Comparison of ENCODE assay signal across 19 cellular contexts in genomic region chr7:114392686-114393085, GRCh38. TPM values are rescaled to one million over a fixed set of nuclear protein-coding genes. Genes with fewer than 3 reads are reported as not detected.
DNase-seq lines count a peak whose midpoint lies in the region; ATAC-seq and TF ChIP-seq lines count a peak whose summit lies in the region.
"Had no signal": no experiment of that assay in that cellular context is flagged by ENCODE, and none has a peak within 500 bp of the region (broad histone marks: within the 10 kb centered on the region; RNA-seq: fewer than 3 reads in every experiment).

No MANE protein-coding gene starts in this region.

- no peaks in the 10 kb centered on the region for H3K27me3 ChIP-seq in fibroblast of lung (ENCODE audit: control insufficient read depth, insufficient read depth, low read length)
- H3K27me3 ChIP-seq in osteoblast (ENCODE audit: insufficient read depth, low read length), result no peaks in the 10 kb centered on the region
- H3K27me3 ChIP-seq: cardiac muscle cell, ovary had no signal

- peaks cover 15 to 18% of the 10 kb centered on the region in 2 donors for H3K9me3 Mint-ChIP-seq in natural killer cell
- H3K9me3 Mint-ChIP-seq: activated naive CD4-positive, alpha-beta T cell treated with anti-CD3 and anti-CD28 coated beads, Interleukin-2, amount 50 U/mL, for 72 hours; activated T-cell treated with anti-CD3 and anti-CD28 coated beads, Interleukin-2, amount 50 U/mL, for 4 hours; CD8-positive, alpha-beta T cell; dendritic cell treated with granulocyte-macrophage colony-stimulating factor and Interleukin-4, amounts not matched to agents 40 ng/mL and 50 ng/mL, for 4 days had no signal

- H3K79me2 ChIP-seq in fibroblast of lung (ENCODE audit: control insufficient read depth, insufficient read depth, low read length) (no peaks in the 10 kb centered on the region), osteoblast (ENCODE audit: insufficient read depth, low read length) (no peaks in the 10 kb centered on the region)

- no peaks in the 10 kb centered on the region for H4K20me1 ChIP-seq in fibroblast of lung (ENCODE audit: control insufficient read depth, extremely low read depth, insufficient read depth, low read length)
- no peaks in the 10 kb centered on the region for H4K20me1 ChIP-seq in osteoblast (ENCODE audit: insufficient read depth, low read length)

- no peak overlapping the region for H3K4me3 Mint-ChIP-seq in natural killer cell
- H3K4me3 Mint-ChIP-seq: activated T-cell treated with anti-CD3 and anti-CD28 coated beads, Interleukin-2, amount 50 U/mL, for 4 hours; CD8-positive, alpha-beta T cell; dendritic cell treated with granulocyte-macrophage colony-stimulating factor and Interleukin-4, amounts not matched to agents 40 ng/mL and 50 ng/mL, for 4 days had no signal

- no peak overlapping the region for H3K4me3 ChIP-seq in AG10803 (ENCODE audit: low read length)
- H3K4me3 ChIP-seq in fibroblast of lung (replicated peaks in 1 of 4; ENCODE audit: control extremely low read depth in 1 of 4, insufficient read depth in 1 of 4, low read depth in 3 of 4, low read length in 4 of 4), result no peak overlapping the region
- H3K4me3 ChIP-seq in osteoblast (ENCODE audit: insufficient read depth, low read length), result no peak overlapping the region
- H3K4me3 ChIP-seq: cardiac muscle cell, ovary had no signal

- intact Hi-C loops in natural killer cell (cut with micrococcal nuclease), result no loop called here

- peak; percentile 40 for DNase-seq in AG10803 (ENCODE audit: low read depth)
- DNase-seq in NCI-H226, result peak; percentile 52
- DNase-seq in fibroblast of lung (ENCODE audit: low read depth in 2 of 2), result peak; percentile 28 to 67
- peak; percentile 11 for DNase-seq in osteoblast (ENCODE audit: insufficient read length, low spot score, missing footprints)
- no peak for DNase-seq in NCI-H1930 (lab: John Stamatoyannopoulos, UW)
- DNase-seq in natural killer cell, result no peak
- DNase-seq in activated CD4-positive, alpha-beta T cell treated with anti-CD3 and anti-CD28 coated beads, Interleukin-2, amount 50 U/mL, for 4 hours, result no peak
- DNase-seq: activated T-cell treated with anti-CD3 and anti-CD28 coated beads, Interleukin-2, amount 50 U/mL, for 4 hours; CD8-positive, alpha-beta T cell; DMS79; NCI-H1048; NCI-H2029; ovary had no signal

- H3K4me2 ChIP-seq in fibroblast of lung (ENCODE audit: extremely low read depth, insufficient read depth, low read length), result no peak overlapping the region
- no peak overlapping the region for H3K4me2 ChIP-seq in osteoblast (ENCODE audit: insufficient read depth, low read length)
- H3K4me2 ChIP-seq: KMS-11 had no signal

- H3K27me3 Mint-ChIP-seq in natural killer cell (ENCODE audit: low read depth in 2 of 2), result no peaks in the 10 kb centered on the region

- H3K27ac Mint-ChIP-seq in natural killer cell, result no peak overlapping the region
- H3K27ac Mint-ChIP-seq: activated naive CD4-positive, alpha-beta T cell treated with anti-CD3 and anti-CD28 coated beads, Interleukin-2, amount 50 U/mL, for 72 hours; CD8-positive, alpha-beta T cell; dendritic cell treated with granulocyte-macrophage colony-stimulating factor and Interleukin-4, amounts not matched to agents 40 ng/mL and 50 ng/mL, for 4 days had no signal

- TF ChIP-seq CTCF in AG10803 (conservative IDR thresholded peaks at IDR 0.05; ENCODE audit: low read length) (no peak), fibroblast of lung (conservative IDR thresholded peaks at IDR 0.05 in 1 of 2, IDR thresholded peaks at IDR 0.05 in 1 of 2; ENCODE audit: low read depth in 1 of 2, low read length in 2 of 2) (no peak), osteoblast (IDR thresholded peaks at IDR 0.05; ENCODE audit: extremely low read depth, low read depth, low read length) (no peak), natural killer cell (IDR thresholded peaks at IDR 0.05) (no peak)

- H2AFZ ChIP-seq in fibroblast of lung (ENCODE audit: low read length), result no peak overlapping the region
- no peak overlapping the region for H2AFZ ChIP-seq in osteoblast (ENCODE audit: low read length)

- H3K4me1 Mint-ChIP-seq in natural killer cell, result no peaks in the 10 kb centered on the region

- ATAC-seq in GM19328 (IDR thresholded peaks at IDR 0.05; ENCODE audit: unreplicated experiment) (no peak), natural killer cell (no peak)
- ATAC-seq: activated naive CD4-positive, alpha-beta T cell treated with anti-CD3 and anti-CD28 coated beads, Interleukin-2, amount 50 U/mL, for 72 hours; activated T-cell treated with anti-CD3 and anti-CD28 coated beads, Interleukin-2, amount 50 U/mL, for 4 hours; CD8-positive, alpha-beta T cell; SK-N-SH treated with all-trans-retinoic acid at 6 μM for 48 hours had no signal

- no peaks in the 10 kb centered on the region for H3K4me1 ChIP-seq in fibroblast of lung (ENCODE audit: control insufficient read depth, extremely low read depth, insufficient read depth, low read length)
- H3K4me1 ChIP-seq in osteoblast (ENCODE audit: insufficient read depth, low read length), result no peaks in the 10 kb centered on the region

- H3K36me3 Mint-ChIP-seq in natural killer cell, result no peaks in the 10 kb centered on the region
- H3K36me3 Mint-ChIP-seq: activated naive CD4-positive, alpha-beta T cell treated with anti-CD3 and anti-CD28 coated beads, Interleukin-2, amount 50 U/mL, for 72 hours; CD8-positive, alpha-beta T cell had no signal

- H3K27ac ChIP-seq in fibroblast of lung (ENCODE audit: insufficient read depth, low read length) (no peak overlapping the region), osteoblast (ENCODE audit: low read depth, low read length) (no peak overlapping the region)
- H3K27ac ChIP-seq: cardiac muscle cell, KMS-11, ovary had no signal

- H3K36me3 ChIP-seq in fibroblast of lung (ENCODE audit: control insufficient read depth, insufficient read depth, low read length) (no peaks in the 10 kb centered on the region), osteoblast (ENCODE audit: insufficient read depth, low read length) (no peaks in the 10 kb centered on the region)
- H3K36me3 ChIP-seq: cardiac muscle cell, ovary had no signal

- no peak overlapping the region for H3K9ac ChIP-seq in fibroblast of lung (ENCODE audit: insufficient read depth, low read length)
- H3K9ac ChIP-seq: KMS-11 had no signal

- no peaks in the 10 kb centered on the region for H3K9me3 ChIP-seq in fibroblast of lung (ENCODE audit: control insufficient read depth, insufficient read depth, low read depth, low read length)
- H3K9me3 ChIP-seq in osteoblast (ENCODE audit: low read depth, low read length), result no peaks in the 10 kb centered on the region
- H3K9me3 ChIP-seq: ovary had no signal

RNA-seq across cellular contexts. Expression of gene FOXP2, which starts 21.9 kb away (rescaled TPM):
- total RNA-seq in fibroblast of lung (4.9 and 8.4 TPM in 2 replicates), osteoblast (3.8 and 5.8 TPM in 2 replicates), natural killer cell (not detected)
- polyA plus RNA-seq in fibroblast of lung, result 2.8 and 5.4 TPM in 2 replicates
- 1.2 and 2.7 TPM in 2 replicates for polyA plus RNA-seq in fibroblast of lung (2012)
- polyA minus RNA-seq in fibroblast of lung (ENCODE audit: low replicate concordance), result 1.3 and 4.4 TPM in 2 replicates
- total RNA-seq: activated naive CD4-positive, alpha-beta T cell treated with anti-CD3 and anti-CD28 coated beads, Interleukin-2, amount 50 U/mL, for 72 hours; activated T-cell treated with anti-CD3 and anti-CD28 coated beads, Interleukin-2, amount 50 U/mL, for 4 hours; CD8-positive, alpha-beta T cell had no signal

Comparison
In these comparisons a context has a peak if more than half of its experiments do, and no peak if none do; other contexts are left out.
1. DNase-seq: peak in AG10803 (single experiment), NCI-H226 (single experiment), fibroblast of lung (2 of 2) and osteoblast (single experiment); none in NCI-H1930 (0 of 2), natural killer cell (single experiment) and activated CD4-positive, alpha-beta T cell treated with anti-CD3 and anti-CD28 coated beads, Interleukin-2, amount 50 U/mL, for 4 hours (0 of 2).